10 cellular contexts compared by ENCODE assay signal in genomic region chr13:92843549-92843948, GRCh38.
DNase-seq lines count a peak whose midpoint lies in the region; ATAC-seq and TF ChIP-seq lines count a peak whose summit lies in the region.
"Had no signal": no experiment of that assay in that cellular context is flagged by ENCODE, and none has a peak within 500 bp of the region (broad histone marks: within the 10 kb centered on the region; RNA-seq: fewer than 3 reads in every experiment).

No MANE protein-coding gene starts in this region.

- H4K20me1 ChIP-seq in IMR-90 (ENCODE audit: insufficient read depth, low read length), result no peaks in the 10 kb centered on the region

- peaks cover 2% of the 10 kb centered on the region for H3K4me1 ChIP-seq in IMR-90 (ENCODE audit: control insufficient read depth, insufficient read depth, low read length)
- H3K4me1 ChIP-seq in RWPE2 (ENCODE audit: insufficient read depth, poor library complexity, severe bottlenecking), result peaks cover 26% of the 10 kb centered on the region

- TF ChIP-seq POLR2A in IMR-90 (IDR thresholded peaks at IDR 0.05; ENCODE audit: low read depth, low read length), result no peak

- H3K9me1 ChIP-seq in IMR-90 (ENCODE audit: insufficient read depth, low read length), result 0 out of 2 replicates have a peak, but pooled peaks cover 3% of the 10 kb centered on the region

- POLR2A ChIA-PET in IMR-90 (lab: Charles Lee; ENCODE audit: unreplicated experiment), result no interaction called here

- H3K14ac ChIP-seq in IMR-90 (replicated peaks; ENCODE audit: low read depth, low read length), result no peak overlapping the region

- H3K79me1 ChIP-seq in IMR-90 (ENCODE audit: low read depth in 1 of 2, low read length in 2 of 2), result no peaks in the 10 kb centered on the region

- H2BK20ac ChIP-seq in IMR-90 (ENCODE audit: low read depth, low read length), result peak overlapping the region; percentile 12; the same call in 1 of the 2 replicates

- no peak overlapping the region for H3K56ac ChIP-seq in IMR-90 (ENCODE audit: extremely low read depth, insufficient read depth, low read length)

- H3K18ac ChIP-seq in IMR-90 (ENCODE audit: low read depth, low read length), result peak overlapping the region; percentile 21; the same call in 1 of the 2 replicates

- peak overlapping the region; percentile 44 for H2BK120ac ChIP-seq in IMR-90 (ENCODE audit: low read depth, low read length)

- peak overlapping the region; percentile 22; the same call in 1 of the 2 replicates for H3K4ac ChIP-seq in IMR-90 (ENCODE audit: low read depth, low read length)

- CTCF ChIA-PET in IMR-90 (lab: Yijun Ruan, JAX), result interaction anchor here (0.6 kb wide), 1 partner anchor 161 kb away, joined by 3 read pairs; no protein-coding TSS in a partner anchor

- no peak overlapping the region for H2AK9ac ChIP-seq in IMR-90 (replicated peaks; ENCODE audit: low read depth, low read length, poor library complexity)

- H3K27ac ChIP-seq in IMR-90 (ENCODE audit: insufficient read depth, low read length) (peak overlapping the region; percentile 29; the same call in 1 of the 2 replicates), RWPE2 (ENCODE audit: poor library complexity, severe bottlenecking) (peak overlapping the region; percentile 38)

- no peak overlapping the region for H2BK5ac ChIP-seq in IMR-90 (ENCODE audit: low read depth, low read length, poor library complexity, severe bottlenecking)

- TF ChIP-seq RAD21 in IMR-90 (IDR thresholded peaks at IDR 0.05; ENCODE audit: low read length), result no peak

- no TSS peak for BruUV-seq in IMR-90 (replicated peaks; lab: Mats Ljungman, UMichigan)

- no peak overlapping the region for H2AFZ ChIP-seq in IMR-90 (replicated peaks; ENCODE audit: low read length, poor library complexity)

- in situ Hi-C loops in IMR-90 (cut with MboI; ENCODE audit: low sequenced_read_pairs), result no loop called here
- in situ Hi-C loops in GM13977 (cut with MboI; ENCODE audit: low pct_unique_long_range_greater_than_20kb, low sequenced_read_pairs, unreplicated experiment), result no loop called here

- intact Hi-C loops in IMR-90 (cut with micrococcal nuclease), result loop anchor here (10.0 kb wide), 1 partner anchor 921 kb away; no protein-coding TSS in a partner anchor

- no peak overlapping the region for H3K9ac ChIP-seq in IMR-90 (ENCODE audit: low read depth, low read length)

- peak overlapping the region; percentile 41 for H3K4me2 ChIP-seq in IMR-90 (ENCODE audit: low read depth, low read length)

- dilution Hi-C loops in IMR-90 (cut with HindIII; ENCODE audit: low sequenced_read_pairs, unreplicated experiment), result no loop called here

- H2BK15ac ChIP-seq in IMR-90 (ENCODE audit: low read depth, low read length), result no peak overlapping the region; the same call in 2 of the 3 replicates

- DNase-seq in IMR-90 (peak; percentile 69), RWPE2 (ENCODE audit: low spot score) (no peak), myocyte (ENCODE audit: low read depth) (peak; percentile 76), GM13977 (ENCODE audit: low spot score) (no peak), NOMO-1 treated with DMSO at 0.1 percent for 48 hours (lab: John Stamatoyannopoulos, UW; ENCODE audit: unreplicated experiment) (no peak), medulla oblongata (ENCODE audit: extremely low spot score) (no peak)
- DNase-seq: activated B cell treated with CpG ODN at 0.5 μM for 24 hours, midbrain had no signal

- ATAC-seq in GM18858 (IDR thresholded peaks at IDR 0.05; ENCODE audit: unreplicated experiment) (peak; percentile 34), IMR-90 (ENCODE audit: low read depth) (peak; percentile 39), RWPE2 (ENCODE audit: low read depth) (peak; percentile 63), GM19397 (IDR thresholded peaks at IDR 0.05; ENCODE audit: unreplicated experiment) (no peak)

- no peak for TF ChIP-seq CTCF in IMR-90 (conservative IDR thresholded peaks at IDR 0.05; ENCODE audit: low read depth, low read length)
- no peak for TF ChIP-seq CTCF in RWPE2 (IDR thresholded peaks at IDR 0.05; ENCODE audit: poor library complexity, severe bottlenecking)
- TF ChIP-seq CTCF in GM13977 (IDR thresholded peaks at IDR 0.05; ENCODE audit: extremely low read depth, insufficient read depth, missing control alignments), result no peak

- H3K9me3 ChIP-seq in IMR-90 (ENCODE audit: control insufficient read depth, insufficient read depth, low read length), result no peaks in the 10 kb centered on the region; the same call in 1 of the 2 replicates
- peaks cover 4% of the 10 kb centered on the region for H3K9me3 ChIP-seq in RWPE2 (ENCODE audit: severe bottlenecking)

- H2AK5ac ChIP-seq in IMR-90 (ENCODE audit: low read depth, low read length), result peak overlapping the region; percentile 25; the same call in 1 of the 2 replicates

- 0 out of 2 replicates have a peak overlapping the region, but pooled peaks have one; percentile 4 for H4K5ac ChIP-seq in IMR-90 (ENCODE audit: low read depth, low read length)

- H3K23ac ChIP-seq in IMR-90 (ENCODE audit: low read depth, low read length), result no peak overlapping the region

- H3K36me3 ChIP-seq in IMR-90 (ENCODE audit: control insufficient read depth, insufficient read depth, low read length) (no peaks in the 10 kb centered on the region), RWPE2 (ENCODE audit: low read depth) (no peaks in the 10 kb centered on the region)

- WGBS in IMR-90 (ENCODE audit: extremely low coverage in 2 of 2, insufficient read length in 1 of 2), 2 experiments, result no CpG with 5 or more reads among the region's 4 CpGs

- peak overlapping the region in 1 of 2 experiments; percentile 34; a peak in 1 of 4 replicates for H4K8ac ChIP-seq in IMR-90 (ENCODE audit: low read depth in 2 of 2, low read length in 2 of 2)

- H3K27me3 ChIP-seq in IMR-90 (ENCODE audit: control insufficient read depth, insufficient read depth, low read length) (no peaks in the 10 kb centered on the region), RWPE2 (ENCODE audit: insufficient read depth, poor library complexity, severe bottlenecking) (no peaks in the 10 kb centered on the region)

- no peak overlapping the region for H3K4me3 ChIP-seq in IMR-90 (ENCODE audit: insufficient read depth, low read depth, low read length)
- H3K4me3 ChIP-seq in RWPE2 (ENCODE audit: severe bottlenecking), result no peak overlapping the region

- H4K91ac ChIP-seq in IMR-90 (ENCODE audit: insufficient read depth, low read depth, low read length), result no peak overlapping the region

TF ChIP-seq in IMR-90, 13 proteins besides CTCF, POLR2A, EP300 and RAD21:
- no peak for TF ChIP-seq MAFK (IDR thresholded peaks at IDR 0.05; ENCODE audit: low read depth, low read length)
- TF ChIP-seq CEBPB (IDR thresholded peaks at IDR 0.05; ENCODE audit: low read depth, low read length), result peak; percentile 75
- TF ChIP-seq FOS (IDR thresholded peaks at IDR 0.05; ENCODE audit: low read depth, low read length), result peak; percentile 30; the same call in 1 of the 2 replicates
- no peak for TF ChIP-seq RCOR1 (IDR thresholded peaks at IDR 0.05; ENCODE audit: insufficient replicate concordance, low read length)

Comparison
In these comparisons a context has a peak if more than half of its experiments do, and no peak if none do; other contexts are left out.
1. DNase-seq: peak in IMR-90 (single experiment) and myocyte (single experiment); none in RWPE2 (single experiment), GM13977 (single experiment), NOMO-1 treated with DMSO at 0.1 percent for 48 hours (single experiment) and medulla oblongata (single experiment).